8 cellular contexts compared by ENCODE assay signal in the genomic region with DNA sequence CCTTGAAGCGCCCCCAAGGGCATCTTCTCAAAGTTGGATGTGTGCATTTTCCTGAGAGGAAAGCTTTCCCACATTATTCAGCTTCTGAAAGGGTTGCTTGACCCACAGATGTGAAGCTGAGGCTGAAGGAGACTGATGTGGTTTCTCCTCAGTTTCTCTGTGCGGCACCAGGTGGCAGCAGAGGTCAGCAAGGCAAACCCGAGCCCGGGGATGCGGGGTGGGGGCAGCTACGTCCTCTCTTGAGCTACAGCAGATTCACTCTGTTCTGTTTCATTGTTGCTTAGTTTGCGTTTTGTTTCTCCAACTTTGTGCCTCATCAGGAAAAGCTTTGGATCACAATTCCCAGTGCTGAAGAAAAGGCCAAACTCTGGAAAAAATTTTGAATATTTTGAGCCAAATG.
DNase-seq lines count a peak whose midpoint lies in the region; ATAC-seq and TF ChIP-seq lines count a peak whose summit lies in the region.
"Not testable (repeated sequence)": the region's sequence is repeated elsewhere in the genome, so short reads cannot be mapped to it uniquely, and the experiment has no call there.

No MANE protein-coding gene starts in this region.

- not testable (repeated sequence) for H3K79me2 ChIP-seq in OCI-LY7 (ENCODE audit: insufficient read depth, low read depth, low read length)

- not testable (repeated sequence) for H3K9me3 ChIP-seq in OCI-LY7 (ENCODE audit: low read length)

- H3K27ac Mint-ChIP-seq in CD14-positive monocyte; activated CD4-positive, alpha-beta memory T cell treated with anti-CD3 and anti-CD28 coated beads, Interleukin-2, amount 10 ng/mL, durations not matched to agents 7 days and 5 days; stimulated activated effector memory CD8-positive, alpha-beta T cell treated with anti-CD3 and anti-CD28 coated beads, Interleukin-12 subunit alpha, Interleukin-12 subunit beta, amount 100 ng/mL, for 72 hours: not testable (repeated sequence)

- H3K9me3 Mint-ChIP-seq in CD14-positive monocyte; activated CD4-positive, alpha-beta memory T cell treated with anti-CD3 and anti-CD28 coated beads, Interleukin-2, amount 10 ng/mL, durations not matched to agents 7 days and 5 days; stimulated activated effector memory CD8-positive, alpha-beta T cell treated with anti-CD3 and anti-CD28 coated beads, Interleukin-12 subunit alpha, Interleukin-12 subunit beta, amount 100 ng/mL, for 72 hours: not testable (repeated sequence)

- not testable (repeated sequence) for H4K20me1 ChIP-seq in OCI-LY7 (ENCODE audit: insufficient read depth, low read length)

- not testable (repeated sequence) for H3K9me2 ChIP-seq in OCI-LY7 (ENCODE audit: insufficient read depth, low read length)

- DNase-seq in CD14-positive monocyte (ENCODE audit: low spot score) (peak; percentile 69), mesenteric fat pad (ENCODE audit: low spot score) (peak; percentile 94)
- not testable (repeated sequence) for DNase-seq in OCI-LY7 (ENCODE audit: low spot score); fibroblast of mammary gland (ENCODE audit: low read depth)
- DNase-seq in activated CD4-positive, alpha-beta memory T cell treated with anti-CD3 and anti-CD28 coated beads, Interleukin-2, amount 10 ng/mL, durations not matched to agents 7 days and 5 days: peak; percentile 65
- DNase-seq in activated naive CD4-positive, alpha-beta T cell treated with anti-CD3 and anti-CD28 coated beads, Interleukin-2, amount 50 U/mL, for 16 hours: peak; percentile 69
- DNase-seq in stimulated activated CD4-positive, alpha-beta T cell treated with anti-CD3 and anti-CD28 coated beads, Interleukin-12 subunit alpha, Interleukin-12 subunit beta, amount 100 ng/mL, for 48 hours (ENCODE audit: low read depth in 2 of 3, low spot score in 1 of 3): peak; percentile 40 to 55 (median 51)
- DNase-seq in stimulated activated effector memory CD8-positive, alpha-beta T cell treated with anti-CD3 and anti-CD28 coated beads, Interleukin-12 subunit alpha, Interleukin-12 subunit beta, amount 100 ng/mL, for 72 hours (ENCODE audit: low spot score in 2 of 2): peak; percentile 33 to 69

- POLR2A ChIA-PET in OCI-LY7 (lab: Charles Lee); activated CD4-positive, alpha-beta memory T cell treated with anti-CD3 and anti-CD28 coated beads, Interleukin-2, amount 10 ng/mL, durations not matched to agents 7 days and 5 days (lab: Charles Lee): not testable (repeated sequence)

- not testable (repeated sequence) for H3K27me3 Mint-ChIP-seq in CD14-positive monocyte (ENCODE audit: low read depth in 3 of 3); activated CD4-positive, alpha-beta memory T cell treated with anti-CD3 and anti-CD28 coated beads, Interleukin-2, amount 10 ng/mL, durations not matched to agents 7 days and 5 days

- CTCF ChIA-PET in OCI-LY7 (lab: Charles Lee; ENCODE audit: unreplicated experiment); activated CD4-positive, alpha-beta memory T cell treated with anti-CD3 and anti-CD28 coated beads, Interleukin-2, amount 10 ng/mL, durations not matched to agents 7 days and 5 days (lab: Charles Lee): not testable (repeated sequence)

- H3K27ac ChIP-seq in OCI-LY7 (ENCODE audit: low read depth, low read length, poor library complexity, severe bottlenecking): not testable (repeated sequence)

- BruUV-seq in OCI-LY7 (replicated peaks; lab: Mats Ljungman, UMichigan): not testable (repeated sequence)

- not testable (repeated sequence) for ATAC-seq in stimulated activated effector memory CD8-positive, alpha-beta T cell treated with anti-CD3 and anti-CD28 coated beads, Interleukin-12 subunit alpha, Interleukin-12 subunit beta, amount 100 ng/mL, for 72 hours

- H3K4me1 Mint-ChIP-seq in CD14-positive monocyte; activated CD4-positive, alpha-beta memory T cell treated with anti-CD3 and anti-CD28 coated beads, Interleukin-2, amount 10 ng/mL, durations not matched to agents 7 days and 5 days; stimulated activated effector memory CD8-positive, alpha-beta T cell treated with anti-CD3 and anti-CD28 coated beads, Interleukin-12 subunit alpha, Interleukin-12 subunit beta, amount 100 ng/mL, for 72 hours: not testable (repeated sequence)

- H2AFZ ChIP-seq in OCI-LY7 (ENCODE audit: low read length): not testable (repeated sequence)

- not testable (repeated sequence) for H3K36me3 Mint-ChIP-seq in CD14-positive monocyte; activated CD4-positive, alpha-beta memory T cell treated with anti-CD3 and anti-CD28 coated beads, Interleukin-2, amount 10 ng/mL, durations not matched to agents 7 days and 5 days (ENCODE audit: low read depth); stimulated activated effector memory CD8-positive, alpha-beta T cell treated with anti-CD3 and anti-CD28 coated beads, Interleukin-12 subunit alpha, Interleukin-12 subunit beta, amount 100 ng/mL, for 72 hours

- not testable (repeated sequence) for H3K4me3 Mint-ChIP-seq in CD14-positive monocyte; activated CD4-positive, alpha-beta memory T cell treated with anti-CD3 and anti-CD28 coated beads, Interleukin-2, amount 10 ng/mL, durations not matched to agents 7 days and 5 days; stimulated activated effector memory CD8-positive, alpha-beta T cell treated with anti-CD3 and anti-CD28 coated beads, Interleukin-12 subunit alpha, Interleukin-12 subunit beta, amount 100 ng/mL, for 72 hours

- H3K4me2 ChIP-seq in OCI-LY7 (ENCODE audit: low read length): not testable (repeated sequence)

- TF ChIP-seq CTCF in CD14-positive monocyte (IDR thresholded peaks at IDR 0.05) (peak; percentile 35), OCI-LY7 (conservative IDR thresholded peaks at IDR 0.05; ENCODE audit: low read length) (peak; percentile 41; the same call in 1 of the 2 replicates), fibroblast of mammary gland (conservative IDR thresholded peaks at IDR 0.05; ENCODE audit: control insufficient read depth, insufficient read depth, low read depth, low read length) (peak; percentile 7)

- H3K4me1 ChIP-seq in OCI-LY7 (ENCODE audit: insufficient read depth, low read length, poor library complexity, severe bottlenecking): not testable (repeated sequence)

- H3K36me3 ChIP-seq in OCI-LY7 (ENCODE audit: insufficient read depth, low read length): not testable (repeated sequence)

- H3K4me3 ChIP-seq in OCI-LY7 (ENCODE audit: low read depth, low read length, poor library complexity, severe bottlenecking); fibroblast of mammary gland (ENCODE audit: control insufficient read depth, low read depth, low read length): not testable (repeated sequence)

- intact Hi-C loops in CD14-positive monocyte (cut with micrococcal nuclease); OCI-LY7 (cut with micrococcal nuclease; ENCODE audit: unreplicated experiment): not testable (repeated sequence)
